In genomic region chr16:10738231-10739077, GRCh38 we compare ENCODE assay signal across 8 cellular contexts. TPM values are rescaled to one million over a fixed set of nuclear protein-coding genes. Genes with fewer than 3 reads are reported as not detected.
DNase-seq lines count a peak whose midpoint lies in the region; ATAC-seq, FAIRE-seq and TF ChIP-seq lines count a peak whose summit lies in the region.

No MANE protein-coding gene starts in this region.

- H3K36me3 Mint-ChIP-seq in MCF 10A (ENCODE audit: insufficient read depth, unreplicated experiment), result peaks cover 2% of the 10 kb centered on the region

- FAIRE-seq in keratinocyte (lab: Jason Lieb, UNC) (no peak), kidney (lab: Jason Lieb, UNC) (no peak)

- no peaks in the 10 kb centered on the region for H3K9me3 ChIP-seq in breast epithelium
- H3K9me3 ChIP-seq in ascending aorta, result no peaks in the 10 kb centered on the region
- no peaks in the 10 kb centered on the region for H3K9me3 ChIP-seq in keratinocyte (ENCODE audit: control insufficient read depth, low read depth, low read length)
- no peaks in the 10 kb centered on the region for H3K9me3 ChIP-seq in kidney (ENCODE audit: control insufficient read depth in 1 of 2, low read length in 2 of 2)

- peaks cover 6% of the 10 kb centered on the region for H3K4me1 Mint-ChIP-seq in MCF 10A (ENCODE audit: insufficient read depth, unreplicated experiment)

- H3K27ac ChIP-seq in breast epithelium (peak overlapping the region in 1 of 2 donors; percentile 41), ascending aorta (peak overlapping the region; percentile 85 to 87), keratinocyte (ENCODE audit: control insufficient read depth, insufficient read depth, low read length) (peak overlapping the region; percentile 48), kidney (ENCODE audit: low read depth in 2 of 2, low read length in 2 of 2) (no peak overlapping the region)

- CTCF ChIA-PET in MCF 10A (lab: Yijun Ruan, JAX), result interaction anchor here (0.6 to 7.3 kb wide), 12 partner anchors 11 to 439 kb away, joined by 3 to 179 read pairs (median 4); no protein-coding TSS in a partner anchor

- POLR2A ChIA-PET in MCF 10A (lab: Yijun Ruan, JAX), result interaction anchor here (0.6 to 0.9 kb wide), 3 partner anchors 14 to 481 kb away, joined by 3 to 4 read pairs (median 3); no protein-coding TSS in a partner anchor

- H3K9ac ChIP-seq in keratinocyte (ENCODE audit: control insufficient read depth, extremely low read depth, insufficient read depth, low read length), result no peak overlapping the region
- no peak overlapping the region for H3K9ac ChIP-seq in kidney (ENCODE audit: low read length in 2 of 2)

- peak; percentile 93 for DNase-seq in MCF 10A (ENCODE audit: unreplicated experiment)
- no peak for DNase-seq in breast epithelium (ENCODE audit: low spot score in 2 of 2)
- DNase-seq in RKO (ENCODE audit: low spot score), result peak; percentile 88
- peak; percentile 51 to 92 for DNase-seq in ascending aorta (ENCODE audit: low spot score in 2 of 2)
- DNase-seq in keratinocyte (ENCODE audit: low read depth, low spot score), result peak; percentile 36
- DNase-seq in stimulated activated CD4-positive, alpha-beta T cell treated with anti-CD3 and anti-CD28 coated beads, TNF-alpha, amount 100 ng/mL, for 48 hours (ENCODE audit: low read depth in 3 of 3), result peak in 2 of 3 donors; percentile 25 to 41
- no peak for DNase-seq in kidney

- H3K4me1 ChIP-seq in breast epithelium, result no peaks in the 10 kb centered on the region
- H3K4me1 ChIP-seq in ascending aorta, result peaks cover 19 to 25% of the 10 kb centered on the region in 2 donors
- peaks cover 10% of the 10 kb centered on the region for H3K4me1 ChIP-seq in keratinocyte (ENCODE audit: control insufficient read depth, extremely low read depth, insufficient read depth, low read length)
- H3K4me1 ChIP-seq in kidney (ENCODE audit: control insufficient read depth in 1 of 2, insufficient read depth in 1 of 2, low read depth in 1 of 2, low read length in 2 of 2), result peaks cover 0 to 2% of the 10 kb centered on the region in 2 donors

- no peak overlapping the region for H3K4me2 ChIP-seq in keratinocyte (ENCODE audit: control insufficient read depth, extremely low read depth, insufficient read depth, low read depth, low read length)

- no peaks in the 10 kb centered on the region for H3K79me2 ChIP-seq in keratinocyte (ENCODE audit: control insufficient read depth, insufficient read depth, low read length)

- peak; percentile 47 for ATAC-seq in HG03025 (IDR thresholded peaks at IDR 0.05; ENCODE audit: low FRiP score, unreplicated experiment)

- H3K4me3 Mint-ChIP-seq in MCF 10A (ENCODE audit: unreplicated experiment), result no peak overlapping the region

- BruUV-seq in MCF 10A (replicated peaks; lab: Mats Ljungman, UMichigan), result no TSS peak

- dilution Hi-C loops in keratinocyte (cut with MboI; ENCODE audit: extremely low pct_ligation_motif_present, low sequenced_read_pairs), result loop anchor here (25.0 kb wide), 1 partner anchor 174 kb away; no protein-coding TSS in a partner anchor

- H3K9me1 ChIP-seq in keratinocyte (ENCODE audit: control insufficient read depth, extremely low read depth, insufficient read depth, low read length), result no peaks in the 10 kb centered on the region

- H3K36me3 ChIP-seq in breast epithelium (no peaks in the 10 kb centered on the region), ascending aorta (no peaks in the 10 kb centered on the region), keratinocyte (ENCODE audit: control insufficient read depth in 2 of 2, extremely low read depth in 1 of 2, insufficient read depth in 2 of 2, low read length in 2 of 2) (no peaks in the 10 kb centered on the region), kidney (ENCODE audit: control insufficient read depth in 1 of 2, insufficient read depth in 2 of 2, low read length in 2 of 2) (no peaks in the 10 kb centered on the region)

- no peaks in the 10 kb centered on the region for H4K20me1 ChIP-seq in keratinocyte (ENCODE audit: control insufficient read depth, extremely low read depth, insufficient read depth, low read length)

- no peak overlapping the region for H2AFZ ChIP-seq in keratinocyte (ENCODE audit: control insufficient read depth, low read length)

- no peak overlapping the region for H3K27ac Mint-ChIP-seq in MCF 10A (ENCODE audit: low read depth, unreplicated experiment)

- TF ChIP-seq CTCF in MCF 10A (IDR thresholded peaks at IDR 0.05; ENCODE audit: unreplicated experiment) (no peak), breast epithelium (IDR thresholded peaks at IDR 0.05) (no peak), ascending aorta (IDR thresholded peaks at IDR 0.05) (no peak), keratinocyte (optimal IDR thresholded peaks at IDR 0.05 in 1 of 3, IDR thresholded peaks at IDR 0.05 in 1 of 3, conservative IDR thresholded peaks at IDR 0.05 in 1 of 3; ENCODE audit: extremely low read depth in 1 of 3, insufficient read depth in 2 of 3, low read length in 3 of 3) (no peak), kidney (IDR thresholded peaks at IDR 0.05; ENCODE audit: borderline replicate concordance, extremely low read depth, insufficient read depth) (no peak)

- intact Hi-C loops in MCF 10A (cut with micrococcal nuclease) (loop anchor here (5.0 kb wide), 1 partner anchor 426 kb away; no protein-coding TSS in a partner anchor), breast epithelium (cut with DNase I; ENCODE audit: low total_unique reads) (loop anchor here (5.0 kb wide), 1 partner anchor 226 kb away; no protein-coding TSS in a partner anchor), ascending aorta (cut with DNase I) (loop anchor here (1.0 to 5.0 kb wide), 4 partner anchors 18 to 1324 kb away; partner anchors contain the start of gene SOCS1), kidney (cut with DNase I) (loop anchor here (5.0 kb wide), 1 partner anchor 226 kb away; no protein-coding TSS in a partner anchor)

- TF ChIP-seq POLR2A in breast epithelium (IDR thresholded peaks at IDR 0.05), result no peak

- H3K27me3 Mint-ChIP-seq in MCF 10A (ENCODE audit: insufficient read depth, unreplicated experiment), result no peaks in the 10 kb centered on the region

- no peaks in the 10 kb centered on the region for H3K27me3 ChIP-seq in breast epithelium
- H3K27me3 ChIP-seq in ascending aorta, result no peaks in the 10 kb centered on the region
- no peaks in the 10 kb centered on the region for H3K27me3 ChIP-seq in keratinocyte (ENCODE audit: control insufficient read depth, extremely low read depth, insufficient read depth, low read length)

- H3K9me3 Mint-ChIP-seq in MCF 10A (ENCODE audit: unreplicated experiment), result no peaks in the 10 kb centered on the region

- H3K4me3 ChIP-seq in breast epithelium (no peak overlapping the region), ascending aorta (no peak overlapping the region), keratinocyte (ENCODE audit: control insufficient read depth in 2 of 3, extremely low read depth in 1 of 3, insufficient read depth in 2 of 3, low read depth in 1 of 3, low read length in 3 of 3) (no peak overlapping the region), kidney (ENCODE audit: low read length in 2 of 2) (no peak overlapping the region)

RNA-seq across cellular contexts. Expression of gene NUBP1, which starts 5.2 kb away (rescaled TPM):
- total RNA-seq in MCF 10A (2022) (17.3 and 17.8 TPM in 2 replicates), breast epithelium (10 to 100 TPM; 19.7 to 32.1 (median 28.8) TPM), ascending aorta (13.3 TPM), kidney (38.5 TPM)
- polyA plus RNA-seq in keratinocyte (16.7 to 28.4 TPM (median 22.2 TPM) in 3 replicates), kidney (ENCODE audit: insufficient read depth, low read depth, low replicate concordance) (47.7 TPM)
- polyA plus RNA-seq in keratinocyte (2011; ENCODE audit: low read depth), result 29.6 TPM
- 17.7 and 22.5 TPM in 2 replicates for polyA plus RNA-seq in keratinocyte (2011; cell fraction: cytosol; rRNA removed)
- 14.7 and 16.4 TPM in 2 replicates for polyA plus RNA-seq in keratinocyte (2011; cell fraction: nucleus; rRNA removed)
- 12.8 and 22.0 TPM in 2 replicates for polyA plus RNA-seq in keratinocyte (2012; ENCODE audit: low replicate concordance)
- polyA minus RNA-seq in keratinocyte, result 10.1 to 12.8 TPM (median 11.4 TPM) in 3 replicates
- polyA minus RNA-seq in keratinocyte (2011; cell fraction: cytosol; rRNA and poly(A)+ RNA removed), result 21.3 TPM
- polyA minus RNA-seq in keratinocyte (2011; cell fraction: nucleus; rRNA and poly(A)+ RNA removed), result 4.6 and 4.7 TPM in 2 replicates

RNA-seq across cellular contexts. Expression of gene TEKT5, which starts 43.7 kb away (rescaled TPM):
- total RNA-seq in MCF 10A (2022) (not detected in 2 replicates), breast epithelium (not detected), ascending aorta (not detected), kidney (0.57 TPM)
- polyA plus RNA-seq in keratinocyte (0.08 to 0.23 TPM in 2 of 3 replicates, not detected in the other), kidney (ENCODE audit: insufficient read depth, low read depth, low replicate concordance) (not detected)
- polyA plus RNA-seq in keratinocyte (2011; ENCODE audit: low read depth), result 0.37 TPM
- polyA plus RNA-seq in keratinocyte (2011; cell fraction: cytosol; rRNA removed), result 0.09 TPM in 1 of 2 replicates, not detected in the other
- polyA plus RNA-seq in keratinocyte (2011; cell fraction: nucleus; rRNA removed), result 0.40 and 0.41 TPM in 2 replicates
- polyA plus RNA-seq in keratinocyte (2012; ENCODE audit: low replicate concordance), result 0.28 TPM in 1 of 2 replicates, not detected in the other
- not detected in 3 replicates for polyA minus RNA-seq in keratinocyte
- polyA minus RNA-seq in keratinocyte (2011; cell fraction: cytosol; rRNA and poly(A)+ RNA removed), result not detected
- polyA minus RNA-seq in keratinocyte (2011; cell fraction: nucleus; rRNA and poly(A)+ RNA removed), result not detected in 2 replicates

Comparison
In these comparisons a context has a peak if more than half of its experiments do, and no peak if none do; other contexts are left out.
1. DNase-seq: peak in MCF 10A (single experiment), RKO (single experiment), ascending aorta (2 of 2), keratinocyte (single experiment) and stimulated activated CD4-positive, alpha-beta T cell treated with anti-CD3 and anti-CD28 coated beads, TNF-alpha, amount 100 ng/mL, for 48 hours (2 of 3); none in breast epithelium (0 of 2) and kidney (single experiment).
2. H3K27ac ChIP-seq: peak in ascending aorta (2 of 2) and keratinocyte (single experiment); none in kidney (0 of 2).